ENCODE assay signal across 2 cellular contexts in genomic region chr14:103875010-103875409, GRCh38.
TF ChIP-seq lines count a peak whose summit lies in the region.

No MANE protein-coding gene starts in this region.

TF ChIP-seq in HEK293, 187 proteins besides CTCF, POLR2A, EP300 and RAD21:
- TF ChIP-seq ZNF544 (tag by site-specific recombination; IDR thresholded peaks at IDR 0.05) = no peak
- TF ChIP-seq ZNF518A (tag by site-specific recombination; conservative IDR thresholded peaks at IDR 0.05; ENCODE audit: low read depth) = no peak
- TF ChIP-seq ZNF133 (tag by site-specific recombination; IDR thresholded peaks at IDR 0.05) = 0 out of 2 replicates have a peak, but pooled peaks have one; percentile 23
- TF ChIP-seq EGR2 (tag by site-specific recombination; IDR thresholded peaks at IDR 0.05; ENCODE audit: low read depth) = peak; percentile 99
- peak; percentile 10 for TF ChIP-seq ZBTB26 (tag by site-specific recombination; optimal IDR thresholded peaks at IDR 0.05)
- no peak for TF ChIP-seq ZNF214 (tag by site-specific recombination; IDR thresholded peaks at IDR 0.05; ENCODE audit: borderline replicate concordance)
- TF ChIP-seq ZBTB17 (tag by site-specific recombination; IDR thresholded peaks at IDR 0.05) = peak; percentile 73
- TF ChIP-seq ZNF792 (tag by site-specific recombination; IDR thresholded peaks at IDR 0.05) = no peak
- peak; percentile 98 for TF ChIP-seq ZFHX2 (tag by site-specific recombination; conservative IDR thresholded peaks at IDR 0.05)
- TF ChIP-seq ZNF366 (tag by site-specific recombination; conservative IDR thresholded peaks at IDR 0.05) = peak; percentile 85

TF ChIP-seq in GM12878, 131 proteins besides CTCF, POLR2A, EP300 and RAD21:
- TF ChIP-seq BRCA1 (IDR thresholded peaks at IDR 0.05; ENCODE audit: low read depth, low read length) (no peak), LARP7 (IDR thresholded peaks at IDR 0.05) (no peak), SRF (IDR thresholded peaks at IDR 0.05; ENCODE audit: low read depth in 2 of 2, low read length in 2 of 2) (no peak), NFXL1 (IDR thresholded peaks at IDR 0.05; ENCODE audit: borderline replicate concordance) (no peak), SPI1 (IDR thresholded peaks at IDR 0.05; ENCODE audit: borderline replicate concordance, insufficient read depth, low read depth, low read length) (peak; percentile 35; the same call in 1 of the 2 replicates)
- TF ChIP-seq, protein P1, sequence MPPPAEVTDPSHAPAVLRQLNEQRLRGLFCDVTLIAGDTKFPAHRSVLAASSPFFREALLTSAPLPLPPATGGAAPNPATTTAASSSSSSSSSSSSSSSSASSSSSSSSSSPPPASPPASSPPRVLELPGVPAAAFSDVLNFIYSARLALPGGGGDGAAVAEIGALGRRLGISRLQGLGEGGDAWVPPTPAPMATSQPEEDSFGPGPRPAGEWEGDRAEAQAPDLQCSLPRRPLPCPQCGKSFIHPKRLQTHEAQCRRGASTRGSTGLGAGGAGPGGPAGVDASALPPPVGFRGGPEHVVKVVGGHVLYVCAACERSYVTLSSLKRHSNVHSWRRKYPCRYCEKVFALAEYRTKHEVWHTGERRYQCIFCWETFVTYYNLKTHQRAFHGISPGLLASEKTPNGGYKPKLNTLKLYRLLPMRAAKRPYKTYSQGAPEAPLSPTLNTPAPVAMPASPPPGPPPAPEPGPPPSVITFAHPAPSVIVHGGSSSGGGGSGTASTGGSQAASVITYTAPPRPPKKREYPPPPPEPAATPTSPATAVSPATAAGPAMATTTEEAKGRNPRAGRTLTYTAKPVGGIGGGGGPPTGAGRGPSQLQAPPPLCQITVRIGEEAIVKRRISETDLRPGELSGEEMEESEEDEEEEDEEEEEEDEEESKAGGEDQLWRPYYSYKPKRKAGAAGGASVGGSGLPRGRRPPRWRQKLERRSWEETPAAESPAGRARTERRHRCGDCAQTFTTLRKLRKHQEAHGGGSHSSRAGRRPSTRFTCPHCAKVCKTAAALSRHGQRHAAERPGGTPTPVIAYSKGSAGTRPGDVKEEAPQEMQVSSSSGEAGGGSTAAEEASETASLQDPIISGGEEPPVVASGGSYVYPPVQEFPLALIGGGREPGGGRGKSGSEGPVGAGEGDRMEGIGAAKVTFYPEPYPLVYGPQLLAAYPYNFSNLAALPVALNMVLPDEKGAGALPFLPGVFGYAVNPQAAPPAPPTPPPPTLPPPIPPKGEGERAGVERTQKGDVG (CRISPR knock-in tag; IDR thresholded peaks at IDR 0.05) = no peak
